ENCODE assay signal across 17 cellular contexts in the genomic region with DNA sequence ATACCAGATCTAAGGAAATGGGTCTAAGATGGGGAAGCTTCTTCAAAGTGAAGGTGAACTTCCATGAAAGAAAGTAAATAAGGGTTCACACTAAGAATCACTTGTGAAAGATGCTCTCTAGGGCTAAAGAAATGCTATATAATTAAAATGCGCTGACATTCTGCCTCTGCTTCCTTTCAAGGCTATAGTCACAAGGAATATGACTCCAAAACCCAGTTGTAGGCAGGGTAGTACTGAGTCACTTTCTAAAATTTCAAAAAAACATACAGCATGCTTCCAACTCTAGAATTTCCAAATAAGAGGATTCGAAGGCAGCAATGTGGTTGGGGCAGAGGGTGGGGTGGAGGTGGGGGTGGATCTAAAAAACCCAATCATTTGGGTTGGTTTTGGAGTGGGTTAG.
"Had no signal": no experiment of that assay in that cellular context is flagged by ENCODE, and none has a peak within 500 bp of the region (broad histone marks: within the 10 kb centered on the region; RNA-seq: fewer than 3 reads in every experiment).

No MANE protein-coding gene starts in this region.

- H3K4me3 Mint-ChIP-seq: activated naive CD4-positive, alpha-beta T cell treated with anti-CD3 and anti-CD28 coated beads, Interleukin-2, amount 50 U/mL, for 24 hours; endodermal cell; memory B cell; neural progenitor cell had no signal

- H3K27ac ChIP-seq: gastrocnemius medialis, left ventricle myocardium inferior, neural progenitor cell, parathyroid adenoma, stomach, thyroid gland, WERI-Rb-1 had no signal

- H3K36me3 Mint-ChIP-seq: activated naive CD4-positive, alpha-beta T cell treated with anti-CD3 and anti-CD28 coated beads, Interleukin-2, amount 50 U/mL, for 24 hours; memory B cell; neural progenitor cell had no signal

- H3K4me1 Mint-ChIP-seq: memory B cell had no signal

- H3K79me2 ChIP-seq: parathyroid adenoma had no signal

- H3K4me2 ChIP-seq: neural progenitor cell had no signal

- H3K27me3 ChIP-seq: gastrocnemius medialis, heart right ventricle, neural progenitor cell, stomach, thyroid gland had no signal

- H3K9me3 Mint-ChIP-seq: activated naive CD4-positive, alpha-beta T cell treated with anti-CD3 and anti-CD28 coated beads, Interleukin-2, amount 50 U/mL, for 24 hours; endodermal cell; memory B cell; neural progenitor cell had no signal

- H3K4me3 ChIP-seq: gastrocnemius medialis, heart right ventricle, left ventricle myocardium inferior, neural progenitor cell, stomach, thyroid gland had no signal

- ATAC-seq: gastrocnemius medialis, heart right ventricle had no signal

- H2AFZ ChIP-seq: neural progenitor cell, parathyroid adenoma had no signal

- H3K27ac Mint-ChIP-seq: activated naive CD4-positive, alpha-beta T cell treated with anti-CD3 and anti-CD28 coated beads, Interleukin-2, amount 50 U/mL, for 24 hours; endodermal cell; memory B cell; neural progenitor cell had no signal

- H3K9ac ChIP-seq: neural progenitor cell, parathyroid adenoma had no signal

- H3K27me3 Mint-ChIP-seq: activated naive CD4-positive, alpha-beta T cell treated with anti-CD3 and anti-CD28 coated beads, Interleukin-2, amount 50 U/mL, for 24 hours had no signal

- H3K9me3 ChIP-seq: gastrocnemius medialis, heart right ventricle, left ventricle myocardium inferior, stomach, thyroid gland had no signal

- H3K36me3 ChIP-seq: gastrocnemius medialis, heart right ventricle, left ventricle myocardium inferior, neural progenitor cell, stomach, thyroid gland, WERI-Rb-1 had no signal

- H3K4me1 ChIP-seq: neural progenitor cell, parathyroid adenoma had no signal

- DNase-seq: activated effector memory CD4-positive, alpha-beta T cell treated with Interleukin-2 at 50 U/mL for 16 hours; amniotic stem cell; cerebellar nuclear complex; endodermal cell; gastrocnemius medialis; heart right ventricle; kidney; left ventricle myocardium inferior; stimulated activated CD4-positive, alpha-beta T cell treated with anti-CD3 and anti-CD28 coated beads, Interleukin-4, amount 100 ng/mL, for 4 hours; stomach; T-helper 9 cell; thyroid gland; WERI-Rb-1 had no signal
